9 cellular contexts compared by ENCODE assay signal in the genomic region with DNA sequence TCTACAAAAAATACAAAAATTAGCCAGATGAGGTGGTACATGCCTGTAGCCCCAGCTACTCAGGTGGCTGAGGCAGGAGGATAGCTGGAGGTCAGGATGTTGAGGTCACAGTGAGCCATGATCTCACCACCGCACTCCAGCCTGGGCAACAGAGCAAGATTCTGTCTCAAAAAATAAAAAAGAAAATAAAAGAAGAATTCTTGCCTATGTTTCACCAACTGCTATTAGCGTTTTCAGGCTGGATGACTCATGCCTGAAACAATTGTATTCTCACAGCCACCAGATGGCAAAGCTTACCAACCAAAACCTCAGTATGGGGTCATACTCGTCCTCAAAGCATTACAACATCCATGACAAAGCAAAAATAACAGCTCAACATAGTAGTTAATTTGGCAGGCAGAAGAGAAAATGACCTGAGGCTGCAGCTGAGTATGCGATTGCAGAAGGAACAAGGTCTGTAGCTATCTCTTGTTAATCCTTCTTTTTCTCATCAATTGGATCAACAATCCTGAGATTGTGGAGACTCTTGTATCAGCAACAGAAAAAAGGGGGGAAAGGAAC. TPM values are rescaled to one million over a fixed set of nuclear protein-coding genes. Genes with fewer than 3 reads are reported as not detected.
DNase-seq lines count a peak whose midpoint lies in the region; ATAC-seq and TF ChIP-seq lines count a peak whose summit lies in the region.
"Had no signal": no experiment of that assay in that cellular context is flagged by ENCODE, and none has a peak within 500 bp of the region (broad histone marks: within the 10 kb centered on the region; RNA-seq: fewer than 3 reads in every experiment).

No MANE protein-coding gene starts in this region.

- peak overlapping the region; percentile 60 for H3K9ac ChIP-seq in HUES64 (ENCODE audit: low read depth, low read length)

- intact Hi-C loops in MCF 10A (cut with micrococcal nuclease) = loop anchor here (1.0 kb wide), 2 partner anchors 74 to 336 kb away; no protein-coding TSS in a partner anchor

- H3K4me3 ChIP-seq in HUES64 (ENCODE audit: low read length) (no peak overlapping the region), RWPE2 (ENCODE audit: severe bottlenecking) (no peak overlapping the region)
- H3K4me3 ChIP-seq: skin epidermis had no signal

- H3K36me3 ChIP-seq in HUES64 (ENCODE audit: insufficient read depth, low read length) (peaks cover 83% of the 10 kb centered on the region), RWPE2 (ENCODE audit: low read depth) (peaks cover 63% of the 10 kb centered on the region)

- WGBS in HUES64 = 70% methylated on average over 4 of the region's 4 CpGs

- H3K4me1 ChIP-seq in HUES64 (ENCODE audit: insufficient read depth, low read length) (peaks cover 10% of the 10 kb centered on the region), RWPE2 (ENCODE audit: insufficient read depth, poor library complexity, severe bottlenecking) (peaks cover 10% of the 10 kb centered on the region)

- H3K4me3 Mint-ChIP-seq in MCF 10A (ENCODE audit: unreplicated experiment) (no peak overlapping the region), immature natural killer cell (no peak overlapping the region)

- peak; percentile 98 for ATAC-seq in RWPE2 (ENCODE audit: low read depth)

- H3K27ac Mint-ChIP-seq in MCF 10A (ENCODE audit: low read depth, unreplicated experiment) = no peak overlapping the region
- peak overlapping the region in 2 of 6 donors; percentile 5 to 11 for H3K27ac Mint-ChIP-seq in immature natural killer cell

- peaks cover 46% of the 10 kb centered on the region for H3K36me3 Mint-ChIP-seq in MCF 10A (ENCODE audit: insufficient read depth, unreplicated experiment)
- peaks cover 12 to 19% (median 14%) of the 10 kb centered on the region in 3 donors for H3K36me3 Mint-ChIP-seq in immature natural killer cell

- CTCF ChIA-PET in MCF 10A (lab: Yijun Ruan, JAX) = interaction anchor here (0.5 to 5.4 kb wide), 16 partner anchors 9 to 629 kb away, joined by 3 to 46 read pairs (median 4); a partner anchor contains a TSS

- H3K27me3 ChIP-seq in HUES64 (ENCODE audit: insufficient read depth, low read length) (no peaks in the 10 kb centered on the region), RWPE2 (ENCODE audit: insufficient read depth, poor library complexity, severe bottlenecking) (no peaks in the 10 kb centered on the region)

- no peaks in the 10 kb centered on the region for H3K27me3 Mint-ChIP-seq in MCF 10A (ENCODE audit: insufficient read depth, unreplicated experiment)
- no peaks in the 10 kb centered on the region for H3K27me3 Mint-ChIP-seq in immature natural killer cell (ENCODE audit: low read depth in 3 of 3)

- BruUV-seq in MCF 10A (replicated peaks; lab: Mats Ljungman, UMichigan) = no TSS peak

- POLR2A ChIA-PET in MCF 10A (lab: Yijun Ruan, JAX) = interaction anchor here (0.7 to 2.4 kb wide), 16 partner anchors 8 to 1938 kb away, joined by 3 to 11 read pairs (median 5); a partner anchor contains a TSS

- no peaks in the 10 kb centered on the region for H3K9me3 ChIP-seq in HUES64 (ENCODE audit: insufficient read depth, low read depth, low read length)
- H3K9me3 ChIP-seq in RWPE2 (ENCODE audit: severe bottlenecking) = no peaks in the 10 kb centered on the region

- H3K9me3 Mint-ChIP-seq in MCF 10A (ENCODE audit: unreplicated experiment) (no peaks in the 10 kb centered on the region), immature natural killer cell (no peaks in the 10 kb centered on the region)

- TF ChIP-seq CTCF in RWPE2 (IDR thresholded peaks at IDR 0.05; ENCODE audit: poor library complexity, severe bottlenecking) = peak; percentile 95
- TF ChIP-seq CTCF in MCF 10A (IDR thresholded peaks at IDR 0.05; ENCODE audit: unreplicated experiment) = peak; percentile 61

- H3K27ac ChIP-seq in HUES64 (ENCODE audit: low read depth, low read length) (peak overlapping the region; percentile 83), RWPE2 (ENCODE audit: poor library complexity, severe bottlenecking) (peak overlapping the region; percentile 44)

- peak; percentile 32 for DNase-seq in activated T-cell treated with anti-CD3 and anti-CD28 coated beads for 24 hours (ENCODE audit: low read depth)
- no peak for DNase-seq in activated T-cell treated with anti-CD3 and anti-CD28 coated beads, Interleukin-2, amount 50 U/mL, for 1 hour
- DNase-seq in RWPE2 (ENCODE audit: low spot score) = no peak
- DNase-seq in MCF 10A (ENCODE audit: unreplicated experiment) = peak; percentile 97
- peak; percentile 3 to 28 (median 4) for DNase-seq in immature natural killer cell
- peak; percentile 1 for DNase-seq in stimulated activated CD4-positive, alpha-beta T cell treated with anti-CD3 and anti-CD28 coated beads, Interleukin-12 subunit alpha, Interleukin-12 subunit beta, amount 100 ng/mL, for 4 hours
- DNase-seq in NCI-H2029 treated with DMSO at 0.1 percent for 48 hours (lab: John Stamatoyannopoulos, UW) = no peak

- H3K4me1 Mint-ChIP-seq in MCF 10A (ENCODE audit: insufficient read depth, unreplicated experiment) (peaks cover 6% of the 10 kb centered on the region), immature natural killer cell (peaks cover 0 to 2% of the 10 kb centered on the region in 2 donors)

RNA-seq across cellular contexts. Expression of a gene that starts 52.2 kb away (rescaled TPM):
- polyA plus RNA-seq in HUES64 (2013, experiment 1 of 2) = 49.3 TPM
- 41.8 TPM for polyA plus RNA-seq in HUES64 (2013, experiment 2 of 2)
- 38.8 and 53.5 TPM in 2 replicates for total RNA-seq in MCF 10A (2022)
- 1 to 10 TPM in 2 of 3 donors, under 1 TPM in 1; 0.55 to 7.8 (median 3.0) TPM for polyA plus RNA-seq in immature natural killer cell

Comparison
In these comparisons a context has a peak if more than half of its experiments do, and no peak if none do; other contexts are left out.
1. DNase-seq: peak in activated T-cell treated with anti-CD3 and anti-CD28 coated beads for 24 hours (single experiment), MCF 10A (single experiment), immature natural killer cell (3 of 3) and stimulated activated CD4-positive, alpha-beta T cell treated with anti-CD3 and anti-CD28 coated beads, Interleukin-12 subunit alpha, Interleukin-12 subunit beta, amount 100 ng/mL, for 4 hours (single experiment); none in activated T-cell treated with anti-CD3 and anti-CD28 coated beads, Interleukin-2, amount 50 U/mL, for 1 hour (single experiment), RWPE2 (single experiment) and NCI-H2029 treated with DMSO at 0.1 percent for 48 hours (single experiment).